ENCODE assay signal across 8 cellular contexts in the genomic region with DNA sequence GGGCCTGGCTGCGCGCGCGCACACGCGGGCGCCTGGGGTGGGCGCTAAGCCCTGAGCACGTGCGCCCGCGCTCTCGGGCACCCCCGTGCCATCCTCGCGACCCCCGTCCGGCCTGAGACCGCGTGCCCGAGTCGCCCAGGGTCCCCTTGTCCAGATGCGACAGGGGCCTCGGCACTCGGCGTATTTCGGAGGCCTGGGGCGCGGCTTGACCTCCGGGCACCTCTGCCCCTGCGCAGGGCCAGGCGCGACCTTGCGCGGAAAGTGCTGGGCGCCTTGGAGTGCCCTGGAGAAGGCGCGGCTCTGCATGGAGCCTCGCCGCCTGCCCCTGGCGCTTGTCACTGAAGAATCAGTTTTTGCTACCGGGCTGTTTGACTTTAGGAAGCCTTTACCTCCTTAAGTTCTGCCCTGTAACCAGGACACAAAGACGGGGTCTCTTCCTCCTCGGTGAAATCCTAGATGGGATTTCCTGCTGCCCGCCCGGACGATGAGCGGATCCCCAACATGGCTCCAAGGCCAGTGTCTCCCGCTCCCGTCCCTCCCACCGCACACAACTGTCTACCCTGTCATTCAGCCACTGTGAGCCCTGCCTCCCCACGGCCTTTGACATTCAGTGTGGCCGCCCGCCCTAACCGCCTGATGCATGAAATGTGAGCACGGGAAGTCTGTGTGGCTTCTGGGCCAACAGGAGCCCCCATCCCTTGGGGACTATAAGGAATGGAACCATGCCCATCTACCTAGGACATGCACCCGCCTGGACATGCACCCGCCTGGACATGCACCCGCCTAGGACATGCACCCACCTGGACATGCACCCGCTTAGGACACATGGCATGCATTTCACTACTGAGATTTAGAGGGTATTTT. TPM values are rescaled to one million over a fixed set of nuclear protein-coding genes. Genes with fewer than 3 reads are reported as not detected.
DNase-seq lines count a peak whose midpoint lies in the region; ATAC-seq and TF ChIP-seq lines count a peak whose summit lies in the region.

No MANE protein-coding gene starts in this region.

- no peaks in the 10 kb centered on the region for H3K9me3 Mint-ChIP-seq in activated T-cell treated with anti-CD3 and anti-CD28 coated beads, Interleukin-2, amount 50 U/mL, for 72 hours

- peak overlapping the region; percentile 87 for H2AFZ ChIP-seq in hepatocyte

- peaks cover 19% of the 10 kb centered on the region for H3K4me1 Mint-ChIP-seq in activated T-cell treated with anti-CD3 and anti-CD28 coated beads, Interleukin-2, amount 50 U/mL, for 72 hours (ENCODE audit: low read depth)

- peaks cover 4% of the 10 kb centered on the region for H3K27me3 Mint-ChIP-seq in activated T-cell treated with anti-CD3 and anti-CD28 coated beads, Interleukin-2, amount 50 U/mL, for 72 hours (ENCODE audit: low read depth)

- H3K27me3 ChIP-seq in H7 (ENCODE audit: control insufficient read depth, insufficient read depth, low read length) (peaks cover 38% of the 10 kb centered on the region), hepatocyte (peaks cover 39% of the 10 kb centered on the region)

- no peak for ATAC-seq in activated T-cell treated with anti-CD3 and anti-CD28 coated beads, Interleukin-2, amount 50 U/mL, for 72 hours (replicated peaks in 1 of 2)
- no peak for ATAC-seq in HG02852 (IDR thresholded peaks at IDR 0.05; ENCODE audit: unreplicated experiment)
- no peak for ATAC-seq in GM18858 (IDR thresholded peaks at IDR 0.05; ENCODE audit: unreplicated experiment)

- peak overlapping the region; percentile 98 for H3K4me2 ChIP-seq in hepatocyte

- H3K79me2 ChIP-seq in hepatocyte, result no peaks in the 10 kb centered on the region

- H3K4me3 ChIP-seq in H7 (ENCODE audit: insufficient read depth, low read depth, low read length) (peak overlapping the region; percentile 75), hepatocyte (peak overlapping the region; percentile 69), skin epidermis (peak overlapping the region; percentile 62 to 84 (median 73))

- peak overlapping the region; percentile 62 to 68 for H3K4me3 Mint-ChIP-seq in activated T-cell treated with anti-CD3 and anti-CD28 coated beads, Interleukin-2, amount 50 U/mL, for 72 hours

- H3K9me2 ChIP-seq in hepatocyte (replicated peaks; ENCODE audit: insufficient read depth), result no peaks in the 10 kb centered on the region

- peaks cover 0 to 1% of the 10 kb centered on the region in 2 donors for H3K36me3 Mint-ChIP-seq in activated T-cell treated with anti-CD3 and anti-CD28 coated beads, Interleukin-2, amount 50 U/mL, for 72 hours (ENCODE audit: insufficient read depth in 2 of 2)

- TF ChIP-seq CTCF in hepatocyte (IDR thresholded peaks at IDR 0.05; ENCODE audit: poor library complexity), result no peak

- no peak overlapping the region for H3K27ac Mint-ChIP-seq in activated T-cell treated with anti-CD3 and anti-CD28 coated beads, Interleukin-2, amount 50 U/mL, for 72 hours

- H3K36me3 ChIP-seq in H7 (replicated peaks; ENCODE audit: control insufficient read depth, insufficient read depth, low read length) (no peaks in the 10 kb centered on the region; the same call in 1 of the 2 replicates), hepatocyte (replicated peaks; ENCODE audit: insufficient read depth, low read depth) (no peaks in the 10 kb centered on the region)

- no peaks in the 10 kb centered on the region for H3K9me3 ChIP-seq in hepatocyte (ENCODE audit: low read depth)

- DNase-seq in H7, result peak; percentile 78
- peak in 1 of 2 donors; percentile 23 for DNase-seq in activated T-cell treated with anti-CD3 and anti-CD28 coated beads, Interleukin-2, amount 50 U/mL, for 72 hours
- DNase-seq in hepatocyte (ENCODE audit: low spot score), result no peak
- DNase-seq in iPS-NIHi7 (ENCODE audit: extremely low spot score), result no peak
- no peak for DNase-seq in RPMI8226

- no peaks in the 10 kb centered on the region for H4K20me1 ChIP-seq in hepatocyte (ENCODE audit: insufficient read depth, poor library complexity, severe bottlenecking)

- peaks cover 7% of the 10 kb centered on the region for H3K4me1 ChIP-seq in hepatocyte (ENCODE audit: insufficient read depth)

- 20% methylated on average over 45 of the region's 60 CpGs for WGBS in hepatocyte (ENCODE audit: low lambda C conversion rate, missing lambda C conversion rate)

- no peak overlapping the region for H3K27ac ChIP-seq in hepatocyte
- H3K27ac ChIP-seq in skin epidermis, result peak overlapping the region in 20 of 21 experiments; percentile 27 to 87 (median 72)

RNA-seq across cellular contexts. Expression of a gene that starts 1.1 kb away (rescaled TPM):
- 24.9 and 31.4 TPM in 2 replicates for total RNA-seq in H7 (2014; rRNA removed; shearing (Covaris generic))
- 10 to 100 TPM; 17.2 to 22.7 TPM for total RNA-seq in activated T-cell treated with anti-CD3 and anti-CD28 coated beads, Interleukin-2, amount 50 U/mL, for 72 hours
- 4.8 and 7.9 TPM in 2 replicates for total RNA-seq in hepatocyte
- polyA plus RNA-seq in hepatocyte, result 9.6 and 12.2 TPM in 2 replicates

RNA-seq across cellular contexts. Expression of a gene that starts 23.2 kb away (rescaled TPM):
- 4.0 and 5.7 TPM in 2 replicates for total RNA-seq in H7 (2014; rRNA removed; shearing (Covaris generic))
- total RNA-seq in activated T-cell treated with anti-CD3 and anti-CD28 coated beads, Interleukin-2, amount 50 U/mL, for 72 hours, result 1 to 10 TPM; 4.8 to 5.3 TPM
- 6.8 and 8.3 TPM in 2 replicates for total RNA-seq in hepatocyte
- 7.5 and 7.9 TPM in 2 replicates for polyA plus RNA-seq in hepatocyte
